ENCODE assay signal across 1 cellular context in genomic region chr6:167679791-167680604, GRCh38.
TF ChIP-seq lines count a peak whose summit lies in the region.

No MANE protein-coding gene starts in this region.

TF ChIP-seq in GM23338, 12 proteins besides CTCF, POLR2A, EP300 and RAD21 (continued from another document):
- TF ChIP-seq, protein P1, sequence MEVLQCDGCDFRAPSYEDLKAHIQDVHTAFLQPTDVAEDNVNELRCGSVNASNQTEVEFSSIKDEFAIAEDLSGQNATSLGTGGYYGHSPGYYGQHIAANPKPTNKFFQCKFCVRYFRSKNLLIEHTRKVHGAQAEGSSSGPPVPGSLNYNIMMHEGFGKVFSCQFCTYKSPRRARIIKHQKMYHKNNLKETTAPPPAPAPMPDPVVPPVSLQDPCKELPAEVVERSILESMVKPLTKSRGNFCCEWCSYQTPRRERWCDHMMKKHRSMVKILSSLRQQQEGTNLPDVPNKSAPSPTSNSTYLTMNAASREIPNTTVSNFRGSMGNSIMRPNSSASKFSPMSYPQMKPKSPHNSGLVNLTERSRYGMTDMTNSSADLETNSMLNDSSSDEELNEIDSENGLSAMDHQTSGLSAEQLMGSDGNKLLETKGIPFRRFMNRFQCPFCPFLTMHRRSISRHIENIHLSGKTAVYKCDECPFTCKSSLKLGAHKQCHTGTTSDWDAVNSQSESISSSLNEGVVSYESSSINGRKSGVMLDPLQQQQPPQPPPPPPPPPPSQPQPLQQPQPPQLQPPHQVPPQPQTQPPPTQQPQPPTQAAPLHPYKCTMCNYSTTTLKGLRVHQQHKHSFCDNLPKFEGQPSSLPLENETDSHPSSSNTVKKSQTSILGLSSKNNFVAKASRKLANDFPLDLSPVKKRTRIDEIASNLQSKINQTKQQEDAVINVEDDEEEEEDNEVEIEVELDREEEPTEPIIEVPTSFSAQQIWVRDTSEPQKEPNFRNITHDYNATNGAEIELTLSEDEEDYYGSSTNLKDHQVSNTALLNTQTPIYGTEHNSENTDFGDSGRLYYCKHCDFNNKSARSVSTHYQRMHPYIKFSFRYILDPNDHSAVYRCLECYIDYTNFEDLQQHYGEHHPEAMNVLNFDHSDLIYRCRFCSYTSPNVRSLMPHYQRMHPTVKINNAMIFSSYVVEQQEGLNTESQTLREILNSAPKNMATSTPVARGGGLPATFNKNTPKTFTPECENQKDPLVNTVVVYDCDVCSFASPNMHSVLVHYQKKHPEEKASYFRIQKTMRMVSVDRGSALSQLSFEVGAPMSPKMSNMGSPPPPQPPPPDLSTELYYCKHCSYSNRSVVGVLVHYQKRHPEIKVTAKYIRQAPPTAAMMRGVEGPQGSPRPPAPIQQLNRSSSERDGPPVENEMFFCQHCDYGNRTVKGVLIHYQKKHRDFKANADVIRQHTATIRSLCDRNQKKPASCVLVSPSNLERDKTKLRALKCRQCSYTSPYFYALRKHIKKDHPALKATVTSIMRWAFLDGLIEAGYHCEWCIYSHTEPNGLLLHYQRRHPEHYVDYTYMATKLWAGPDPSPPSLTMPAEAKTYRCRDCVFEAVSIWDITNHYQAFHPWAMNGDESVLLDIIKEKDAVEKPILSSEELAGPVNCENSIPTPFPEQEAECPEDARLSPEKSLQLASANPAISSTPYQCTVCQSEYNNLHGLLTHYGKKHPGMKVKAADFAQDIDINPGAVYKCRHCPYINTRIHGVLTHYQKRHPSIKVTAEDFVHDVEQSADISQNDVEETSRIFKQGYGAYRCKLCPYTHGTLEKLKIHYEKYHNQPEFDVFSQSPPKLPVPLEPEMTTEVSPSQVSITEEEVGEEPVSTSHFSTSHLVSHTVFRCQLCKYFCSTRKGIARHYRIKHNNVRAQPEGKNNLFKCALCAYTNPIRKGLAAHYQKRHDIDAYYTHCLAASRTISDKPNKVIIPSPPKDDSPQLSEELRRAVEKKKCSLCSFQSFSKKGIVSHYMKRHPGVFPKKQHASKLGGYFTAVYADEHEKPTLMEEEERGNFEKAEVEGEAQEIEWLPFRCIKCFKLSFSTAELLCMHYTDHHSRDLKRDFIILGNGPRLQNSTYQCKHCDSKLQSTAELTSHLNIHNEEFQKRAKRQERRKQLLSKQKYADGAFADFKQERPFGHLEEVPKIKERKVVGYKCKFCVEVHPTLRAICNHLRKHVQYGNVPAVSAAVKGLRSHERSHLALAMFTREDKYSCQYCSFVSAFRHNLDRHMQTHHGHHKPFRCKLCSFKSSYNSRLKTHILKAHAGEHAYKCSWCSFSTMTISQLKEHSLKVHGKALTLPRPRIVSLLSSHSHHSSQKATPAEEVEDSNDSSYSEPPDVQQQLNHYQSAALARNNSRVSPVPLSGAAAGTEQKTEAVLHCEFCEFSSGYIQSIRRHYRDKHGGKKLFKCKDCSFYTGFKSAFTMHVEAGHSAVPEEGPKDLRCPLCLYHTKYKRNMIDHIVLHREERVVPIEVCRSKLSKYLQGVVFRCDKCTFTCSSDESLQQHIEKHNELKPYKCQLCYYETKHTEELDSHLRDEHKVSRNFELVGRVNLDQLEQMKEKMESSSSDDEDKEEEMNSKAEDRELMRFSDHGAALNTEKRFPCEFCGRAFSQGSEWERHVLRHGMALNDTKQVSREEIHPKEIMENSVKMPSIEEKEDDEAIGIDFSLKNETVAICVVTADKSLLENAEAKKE (CRISPR knock-in tag; IDR thresholded peaks at IDR 0.05): no peak
- TF ChIP-seq STAT1 (IDR thresholded peaks at IDR 0.05; ENCODE audit: unreplicated experiment) (no peak), CREB1 (CRISPR knock-in tag; IDR thresholded peaks at IDR 0.05; ENCODE audit: low read depth) (no peak), ETS1 (IDR thresholded peaks at IDR 0.05) (no peak), EZH2 (IDR thresholded peaks at IDR 0.05; ENCODE audit: low read depth, unreplicated experiment) (no peak), EZH2phosphoT487 (IDR thresholded peaks at IDR 0.05; ENCODE audit: unreplicated experiment) (no peak), ZNF114 (CRISPR knock-in tag; IDR thresholded peaks at IDR 0.05) (no peak), POLR2AphosphoS5 (IDR thresholded peaks at IDR 0.05; ENCODE audit: low read depth) (no peak), NANOG (IDR thresholded peaks at IDR 0.05; ENCODE audit: borderline replicate concordance) (no peak)
